In genomic region chr16:425082-425718, GRCh38 we compare ENCODE assay signal across 1 cellular context.
TF ChIP-seq lines count a peak whose summit lies in the region.

RAB11FIP3 (plus strand) TSS chr16:425649; CDS start chr16:426007, 358 bp downstream.

TF ChIP-seq in GM12878, 131 proteins besides CTCF, POLR2A, EP300 and RAD21 (continued from another document and continues in another):
- TF ChIP-seq E2F8 (IDR thresholded peaks at IDR 0.05; ENCODE audit: low read depth, partially characterized antibody): no peak
- TF ChIP-seq SRF (IDR thresholded peaks at IDR 0.05; ENCODE audit: low read depth in 2 of 2, low read length in 2 of 2): no peak
- no peak for TF ChIP-seq NFYA (IDR thresholded peaks at IDR 0.05; ENCODE audit: borderline replicate concordance, low read depth, low read length)
- no peak for TF ChIP-seq TBL1XR1 (IDR thresholded peaks at IDR 0.05; ENCODE audit: low read depth, low read length)
- TF ChIP-seq MTA2 (IDR thresholded peaks at IDR 0.05; ENCODE audit: low read depth): no peak
- no peak for TF ChIP-seq YY1 (IDR thresholded peaks at IDR 0.05; ENCODE audit: low read depth, low read length)
- TF ChIP-seq CBFB (IDR thresholded peaks at IDR 0.05; ENCODE audit: low read depth): no peak
- no peak for TF ChIP-seq FOS (IDR thresholded peaks at IDR 0.05; ENCODE audit: borderline replicate concordance, extremely low read depth, insufficient read length)
- no peak for TF ChIP-seq ZNF217 (IDR thresholded peaks at IDR 0.05)
- no peak for TF ChIP-seq FOXM1 (IDR thresholded peaks at IDR 0.05; ENCODE audit: low read depth, low read length)
- TF ChIP-seq IRF4 (IDR thresholded peaks at IDR 0.05; ENCODE audit: low read depth, low read length): no peak
- TF ChIP-seq SUPT20H (IDR thresholded peaks at IDR 0.05; ENCODE audit: borderline replicate concordance, control insufficient read depth, low read depth, low read length): no peak
- no peak for TF ChIP-seq CHD2 (IDR thresholded peaks at IDR 0.05; ENCODE audit: borderline replicate concordance, low read depth, low read length)
- peak; percentile 80; the same call in 1 of the 2 replicates for TF ChIP-seq RB1 (IDR thresholded peaks at IDR 0.05; ENCODE audit: borderline replicate concordance)
- TF ChIP-seq ZZZ3 (IDR thresholded peaks at IDR 0.05; ENCODE audit: control insufficient read depth, insufficient read length, low read depth): no peak
- TF ChIP-seq USF2 (IDR thresholded peaks at IDR 0.05; ENCODE audit: borderline replicate concordance, low read depth, low read length): no peak
- TF ChIP-seq MYB (IDR thresholded peaks at IDR 0.05; ENCODE audit: borderline replicate concordance, low read depth, low read length): no peak
- TF ChIP-seq CBX5 (IDR thresholded peaks at IDR 0.05; ENCODE audit: low read depth): no peak
- TF ChIP-seq GABPA (IDR thresholded peaks at IDR 0.05; ENCODE audit: low read depth): no peak
- TF ChIP-seq FOXK2 (IDR thresholded peaks at IDR 0.05): no peak
- no peak for TF ChIP-seq KDM1A (IDR thresholded peaks at IDR 0.05; ENCODE audit: borderline replicate concordance)
- TF ChIP-seq ZNF274 (IDR thresholded peaks at IDR 0.05; ENCODE audit: insufficient read depth, insufficient read length): no peak
- TF ChIP-seq USF1 (IDR thresholded peaks at IDR 0.05; ENCODE audit: borderline replicate concordance, extremely low read length, insufficient read depth, low read depth, low read length): no peak
- no peak for TF ChIP-seq SKIL (IDR thresholded peaks at IDR 0.05; ENCODE audit: low read depth, poor library complexity, severe bottlenecking)
- no peak for TF ChIP-seq E2F4 (IDR thresholded peaks at IDR 0.05; ENCODE audit: low read depth, low read length)
- TF ChIP-seq HDAC2 (IDR thresholded peaks at IDR 0.05): no peak
- TF ChIP-seq SMAD5 (IDR thresholded peaks at IDR 0.05; ENCODE audit: low read depth): peak; percentile 41; the same call in 1 of the 2 replicates
- TF ChIP-seq ZBTB4 (CRISPR knock-in tag; IDR thresholded peaks at IDR 0.05): no peak
- TF ChIP-seq BMI1 (IDR thresholded peaks at IDR 0.05; ENCODE audit: borderline replicate concordance): no peak
- peak; percentile 67 for TF ChIP-seq RUNX3 (IDR thresholded peaks at IDR 0.05; ENCODE audit: low read length)
- TF ChIP-seq BHLHE40 (IDR thresholded peaks at IDR 0.05; ENCODE audit: borderline replicate concordance in 1 of 2, low read depth in 2 of 2, low read length in 1 of 2): peak; percentile 9 to 53; a peak in 3 of 4 replicates
- TF ChIP-seq BACH1 (IDR thresholded peaks at IDR 0.05; ENCODE audit: borderline replicate concordance): no peak; the same call in 1 of the 2 replicates
- no peak for TF ChIP-seq PAX5 (IDR thresholded peaks at IDR 0.05; ENCODE audit: borderline replicate concordance, low read depth, low read length)
- TF ChIP-seq ZBTB11 (CRISPR knock-in tag; IDR thresholded peaks at IDR 0.05): no peak
- TF ChIP-seq WRNIP1 (IDR thresholded peaks at IDR 0.05; ENCODE audit: borderline replicate concordance, low read depth, low read length): no peak
- no peak for TF ChIP-seq NR2F1 (conservative IDR thresholded peaks at IDR 0.05)
- no peak for TF ChIP-seq RFX5 (IDR thresholded peaks at IDR 0.05; ENCODE audit: low read depth, low read length)
- no peak for TF ChIP-seq HDGF (IDR thresholded peaks at IDR 0.05)
- TF ChIP-seq MTA3 (IDR thresholded peaks at IDR 0.05; ENCODE audit: borderline replicate concordance, low read length): no peak
- no peak for TF ChIP-seq TCF3 (IDR thresholded peaks at IDR 0.05; ENCODE audit: borderline replicate concordance, insufficient read depth, low read depth, low read length)
- TF ChIP-seq IKZF2 (IDR thresholded peaks at IDR 0.05): no peak
- no peak for TF ChIP-seq TARDBP (IDR thresholded peaks at IDR 0.05; ENCODE audit: borderline replicate concordance)
- TF ChIP-seq ATF7 (IDR thresholded peaks at IDR 0.05; ENCODE audit: low read depth): no peak
- no peak for TF ChIP-seq PBX3 (IDR thresholded peaks at IDR 0.05; ENCODE audit: insufficient replicate concordance, low read depth, low read length)
- TF ChIP-seq CEBPZ (IDR thresholded peaks at IDR 0.05; ENCODE audit: low read depth, low read length): no peak
- TF ChIP-seq ESRRA (IDR thresholded peaks at IDR 0.05; ENCODE audit: low read length): no peak
- TF ChIP-seq SREBF1 (IDR thresholded peaks at IDR 0.05; ENCODE audit: low read length): no peak
- no peak for TF ChIP-seq HCFC1 (IDR thresholded peaks at IDR 0.05; ENCODE audit: low read length)
- TF ChIP-seq POLR2AphosphoS2 (IDR thresholded peaks at IDR 0.05; ENCODE audit: low read depth, low read length): no peak
